ENCODE assay signal across 14 cellular contexts in the genomic region with DNA sequence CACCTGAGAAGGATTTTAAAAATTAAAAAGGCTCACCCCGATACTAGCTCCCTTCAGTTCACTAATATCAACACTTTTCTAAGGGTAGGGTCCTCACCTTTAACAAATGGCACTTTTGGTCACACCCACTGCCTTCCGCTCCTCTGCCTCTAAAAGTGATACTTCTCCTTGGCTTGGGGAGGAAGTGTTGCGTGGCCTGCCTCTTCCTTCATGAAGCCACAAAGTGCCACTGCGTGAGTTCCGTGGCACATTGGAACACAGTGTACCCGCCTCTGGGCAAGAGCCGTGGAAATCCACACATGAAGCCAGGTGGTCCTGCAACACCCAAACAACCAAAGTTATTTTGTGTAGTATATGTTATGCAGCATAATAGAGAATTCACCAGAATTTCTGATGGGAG. TPM values are rescaled to one million over a fixed set of nuclear protein-coding genes. Genes with fewer than 3 reads are reported as not detected.
DNase-seq lines count a peak whose midpoint lies in the region; ATAC-seq and TF ChIP-seq lines count a peak whose summit lies in the region.
"Had no signal": no experiment of that assay in that cellular context is flagged by ENCODE, and none has a peak within 500 bp of the region (broad histone marks: within the 10 kb centered on the region; RNA-seq: fewer than 3 reads in every experiment).

No MANE protein-coding gene starts in this region.

- no peaks in the 10 kb centered on the region for H3K27me3 Mint-ChIP-seq in T-cell
- H3K27me3 Mint-ChIP-seq in effector memory CD8-positive, alpha-beta T cell, result no peaks in the 10 kb centered on the region
- no peaks in the 10 kb centered on the region for H3K27me3 Mint-ChIP-seq in stimulated activated naive CD8-positive, alpha-beta T cell treated with anti-CD3 and anti-CD28 coated beads, Interleukin-15, amount 100 ng/mL, for 72 hours

- no peaks in the 10 kb centered on the region for H3K9me3 Mint-ChIP-seq in T-cell
- no peaks in the 10 kb centered on the region for H3K9me3 Mint-ChIP-seq in effector memory CD8-positive, alpha-beta T cell
- H3K9me3 Mint-ChIP-seq in stimulated activated naive CD8-positive, alpha-beta T cell treated with anti-CD3 and anti-CD28 coated beads, Interleukin-15, amount 100 ng/mL, for 72 hours, result no peaks in the 10 kb centered on the region

- H3K36me3 Mint-ChIP-seq in T-cell, result peaks cover 30% of the 10 kb centered on the region
- peaks cover 38% of the 10 kb centered on the region for H3K36me3 Mint-ChIP-seq in effector memory CD8-positive, alpha-beta T cell (ENCODE audit: insufficient read depth)

- no peak for ATAC-seq in T-cell (replicated peaks in 1 of 4)
- ATAC-seq in effector memory CD8-positive, alpha-beta T cell (replicated peaks), result no peak
- ATAC-seq in stimulated activated naive CD8-positive, alpha-beta T cell treated with anti-CD3 and anti-CD28 coated beads, Interleukin-15, amount 100 ng/mL, for 72 hours, result no peak
- ATAC-seq: mucosa of descending colon had no signal

- peak in 4 of 6 experiments; percentile 7 to 23 (median 20) for DNase-seq in stimulated activated naive CD4-positive, alpha-beta T cell (lab: John Stamatoyannopoulos, UW)
- no peak for DNase-seq in stimulated activated naive CD4-positive, alpha-beta T cell treated with Interleukin-2 at 50 U/mL for 16 hours (lab: John Stamatoyannopoulos, UW)
- DNase-seq in T-cell (peak in 17 of 34 experiments; percentile 9 to 49 (median 19)), nucleus accumbens (lab: John Stamatoyannopoulos, UW) (no peak), erythroblast (lab: John Stamatoyannopoulos, UW) (no peak)
- no peak for DNase-seq in effector memory CD8-positive, alpha-beta T cell
- no peak for DNase-seq in stimulated activated naive CD8-positive, alpha-beta T cell treated with anti-CD3 and anti-CD28 coated beads, Interleukin-15, amount 100 ng/mL, for 72 hours
- DNase-seq in NK-92 treated with Interleukin-12 subunit alpha and Interleukin-12 subunit beta, amount 100 ng/mL, for 24 hours (lab: John Stamatoyannopoulos, UW), result no peak
- DNase-seq: activated CD8-positive, alpha-beta memory T cell treated with anti-CD3 and anti-CD28 coated beads for 24 hours; mucosa of descending colon; NCI-H774; RPMI8226; tibial artery had no signal

- H3K4me1 Mint-ChIP-seq in T-cell, result peaks cover 61 to 76% (median 68%) of the 10 kb centered on the region in 3 donors
- peaks cover 30 to 35% of the 10 kb centered on the region in 2 donors for H3K4me1 Mint-ChIP-seq in effector memory CD8-positive, alpha-beta T cell (ENCODE audit: low read depth in 2 of 2)
- peaks cover 50% of the 10 kb centered on the region for H3K4me1 Mint-ChIP-seq in stimulated activated naive CD8-positive, alpha-beta T cell treated with anti-CD3 and anti-CD28 coated beads, Interleukin-15, amount 100 ng/mL, for 72 hours

- H3K27ac Mint-ChIP-seq in T-cell, result peak overlapping the region; percentile 65 to 92
- peak overlapping the region; percentile 74 to 83 for H3K27ac Mint-ChIP-seq in effector memory CD8-positive, alpha-beta T cell
- peak overlapping the region; percentile 43 to 48 for H3K27ac Mint-ChIP-seq in stimulated activated naive CD8-positive, alpha-beta T cell treated with anti-CD3 and anti-CD28 coated beads, Interleukin-15, amount 100 ng/mL, for 72 hours

- CTCF ChIA-PET in T-cell (lab: Charles Lee), result interaction anchor here (1.0 to 1.1 kb wide), 2 partner anchors 116 to 354 kb away, joined by 4 to 5 read pairs; no protein-coding TSS in a partner anchor

- peak overlapping the region in 2 of 3 donors; percentile 19 to 89 for H3K4me3 Mint-ChIP-seq in T-cell
- peak overlapping the region; percentile 45 to 54 for H3K4me3 Mint-ChIP-seq in effector memory CD8-positive, alpha-beta T cell
- peak overlapping the region; percentile 4 to 29 for H3K4me3 Mint-ChIP-seq in stimulated activated naive CD8-positive, alpha-beta T cell treated with anti-CD3 and anti-CD28 coated beads, Interleukin-15, amount 100 ng/mL, for 72 hours

- TF ChIP-seq POLR2A in erythroblast (IDR thresholded peaks at IDR 0.05; ENCODE audit: low read length), result no peak

- POLR2A ChIA-PET in T-cell (lab: Charles Lee), result interaction anchor here in 1 of 2 donors (0.6 kb wide), 1 partner anchor 264 kb away, joined by 3 read pairs; no protein-coding TSS in a partner anchor

RNA-seq across cellular contexts. Expression of gene B4GALT4, which starts 3.9 kb away (rescaled TPM):
- total RNA-seq in T-cell, result 10 to 100 TPM; 14.0 to 33.7 (median 18.2) TPM

RNA-seq across cellular contexts. Expression of gene ARHGAP31, which starts 57.4 kb away (rescaled TPM):
- 1 to 10 TPM; 2.7 to 5.1 (median 3.4) TPM for total RNA-seq in T-cell
- total RNA-seq: G401 had no signal

Comparison
In these comparisons a context has a peak if more than half of its experiments do, and no peak if none do; other contexts are left out.
1. DNase-seq: peak in stimulated activated naive CD4-positive, alpha-beta T cell (4 of 6); none in stimulated activated naive CD4-positive, alpha-beta T cell treated with Interleukin-2 at 50 U/mL for 16 hours (single experiment), effector memory CD8-positive, alpha-beta T cell (0 of 3), stimulated activated naive CD8-positive, alpha-beta T cell treated with anti-CD3 and anti-CD28 coated beads, Interleukin-15, amount 100 ng/mL, for 72 hours (0 of 2), NK-92 treated with Interleukin-12 subunit alpha and Interleukin-12 subunit beta, amount 100 ng/mL, for 24 hours (single experiment), nucleus accumbens (0 of 56) and erythroblast (0 of 2).
2. Peak in every context shown above with its lines, with median percentiles within 50 percentile points of each other: H3K27ac Mint-ChIP-seq and H3K4me3 Mint-ChIP-seq.